11 cellular contexts compared by ENCODE assay signal in the genomic region with DNA sequence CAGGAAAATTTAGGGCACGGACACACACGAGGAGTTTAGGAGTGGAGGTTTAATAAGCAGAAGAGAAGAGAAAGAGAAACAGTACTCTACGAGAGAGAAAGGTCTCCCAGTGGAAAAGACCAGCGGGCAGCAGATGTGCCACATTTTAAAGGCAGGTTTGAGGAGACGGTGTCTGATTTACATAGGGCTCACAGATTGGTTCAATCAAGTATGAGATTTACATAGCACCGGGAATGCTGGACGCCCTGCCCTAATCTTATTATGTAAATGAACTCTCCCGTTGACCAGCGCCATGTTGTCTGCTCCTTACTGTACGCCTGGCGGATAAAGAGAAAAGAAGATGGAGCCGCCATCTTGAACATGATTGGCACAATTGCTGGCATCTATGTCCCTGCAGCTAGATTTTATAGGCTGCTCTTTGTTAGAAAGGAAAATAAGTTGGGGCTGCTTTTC. TPM values are rescaled to one million over a fixed set of nuclear protein-coding genes. Genes with fewer than 3 reads are reported as not detected.
A peak's percentile ranks its signal among the peaks of the same experiment; 100 is the strongest.
DNase-seq lines count a peak whose midpoint lies in the region; ATAC-seq and TF ChIP-seq lines count a peak whose summit lies in the region.
"Had no signal": no experiment of that assay in that cellular context is flagged by ENCODE, and none has a peak within 500 bp of the region (broad histone marks: within the 10 kb centered on the region; RNA-seq: fewer than 3 reads in every experiment).

No MANE protein-coding gene starts in this region.

- H3K27ac Mint-ChIP-seq in endothelial cell (ENCODE audit: unreplicated experiment) (peak overlapping the region; percentile 45), nephron progenitor cell (peak overlapping the region; percentile 16)
- no peak overlapping the region for H3K27ac Mint-ChIP-seq in stimulated activated naive B cell treated with anti-CD40 and anti-IgM and Interleukin-4, amounts not matched to agents 10 μg/mL and 1 μg/mL and 100 μg/mL, for 72 hours
- H3K27ac Mint-ChIP-seq: activated CD4-positive, alpha-beta memory T cell treated with anti-CD3 and anti-CD28 coated beads, Interleukin-2, amount 10 ng/mL, durations not matched to agents 7 days and 5 days; activated naive CD8-positive, alpha-beta T cell had no signal

- peak; percentile 99 for DNase-seq in DMS 273 (lab: John Stamatoyannopoulos, UW; ENCODE audit: unreplicated experiment)
- peak; percentile 93 for DNase-seq in NCI-H2227 (lab: John Stamatoyannopoulos, UW; ENCODE audit: unreplicated experiment)
- DNase-seq in endothelial cell (ENCODE audit: low spot score) = no peak
- DNase-seq in nephron progenitor cell = no peak
- DNase-seq in substantia nigra (lab: John Stamatoyannopoulos, UW) = no peak
- DNase-seq in CD1c-positive myeloid dendritic cell (ENCODE audit: extremely low spot score) = no peak
- DNase-seq in stimulated activated naive B cell treated with anti-CD40 and anti-IgM and Interleukin-4, amounts not matched to agents 10 μg/mL and 1 μg/mL and 100 μg/mL, for 72 hours = no peak
- DNase-seq: activated CD4-positive, alpha-beta memory T cell treated with anti-CD3 and anti-CD28 coated beads, Interleukin-2, amount 10 ng/mL, durations not matched to agents 7 days and 5 days; NCI-H2107 had no signal

- no peak for ATAC-seq in stimulated activated naive B cell treated with anti-CD40 and anti-IgM and Interleukin-4, amounts not matched to agents 10 μg/mL and 1 μg/mL and 100 μg/mL, for 72 hours (replicated peaks)
- ATAC-seq in HG03025 (IDR thresholded peaks at IDR 0.05; ENCODE audit: low FRiP score, unreplicated experiment) = no peak

- no peak overlapping the region for H3K27ac ChIP-seq in substantia nigra (ENCODE audit: low read depth, low read length, poor library complexity, severe bottlenecking)

- TF ChIP-seq CTCF in endothelial cell (IDR thresholded peaks at IDR 0.05; ENCODE audit: unreplicated experiment) (no peak), nephron progenitor cell (IDR thresholded peaks at IDR 0.05) (no peak)

- H3K36me3 Mint-ChIP-seq in endothelial cell (ENCODE audit: low read depth, unreplicated experiment) = no peaks in the 10 kb centered on the region
- H3K36me3 Mint-ChIP-seq in nephron progenitor cell (ENCODE audit: low read depth) = no peaks in the 10 kb centered on the region
- no peaks in the 10 kb centered on the region for H3K36me3 Mint-ChIP-seq in stimulated activated naive B cell treated with anti-CD40 and anti-IgM and Interleukin-4, amounts not matched to agents 10 μg/mL and 1 μg/mL and 100 μg/mL, for 72 hours
- H3K36me3 Mint-ChIP-seq: activated naive CD8-positive, alpha-beta T cell had no signal

- H3K27me3 Mint-ChIP-seq in endothelial cell (ENCODE audit: unreplicated experiment) = peaks cover 3% of the 10 kb centered on the region
- peaks cover 15% of the 10 kb centered on the region for H3K27me3 Mint-ChIP-seq in nephron progenitor cell (ENCODE audit: low read depth, poor library complexity)
- no peaks in the 10 kb centered on the region for H3K27me3 Mint-ChIP-seq in stimulated activated naive B cell treated with anti-CD40 and anti-IgM and Interleukin-4, amounts not matched to agents 10 μg/mL and 1 μg/mL and 100 μg/mL, for 72 hours
- H3K27me3 Mint-ChIP-seq: activated CD4-positive, alpha-beta memory T cell treated with anti-CD3 and anti-CD28 coated beads, Interleukin-2, amount 10 ng/mL, durations not matched to agents 7 days and 5 days; activated naive CD8-positive, alpha-beta T cell had no signal

- H3K9me3 Mint-ChIP-seq in endothelial cell (ENCODE audit: unreplicated experiment) (no peaks in the 10 kb centered on the region), nephron progenitor cell (no peaks in the 10 kb centered on the region)
- H3K9me3 Mint-ChIP-seq in stimulated activated naive B cell treated with anti-CD40 and anti-IgM and Interleukin-4, amounts not matched to agents 10 μg/mL and 1 μg/mL and 100 μg/mL, for 72 hours = no peaks in the 10 kb centered on the region
- H3K9me3 Mint-ChIP-seq: activated CD4-positive, alpha-beta memory T cell treated with anti-CD3 and anti-CD28 coated beads, Interleukin-2, amount 10 ng/mL, durations not matched to agents 7 days and 5 days had no signal

- H3K4me1 Mint-ChIP-seq in endothelial cell (ENCODE audit: unreplicated experiment) (peaks cover 28% of the 10 kb centered on the region), nephron progenitor cell (peaks cover 38% of the 10 kb centered on the region)
- H3K4me1 Mint-ChIP-seq in stimulated activated naive B cell treated with anti-CD40 and anti-IgM and Interleukin-4, amounts not matched to agents 10 μg/mL and 1 μg/mL and 100 μg/mL, for 72 hours = peaks cover 0 to 2% of the 10 kb centered on the region in 2 donors
- H3K4me1 Mint-ChIP-seq: activated CD4-positive, alpha-beta memory T cell treated with anti-CD3 and anti-CD28 coated beads, Interleukin-2, amount 10 ng/mL, durations not matched to agents 7 days and 5 days had no signal

- no peak overlapping the region for H3K4me3 Mint-ChIP-seq in endothelial cell (ENCODE audit: unreplicated experiment)
- no peak overlapping the region for H3K4me3 Mint-ChIP-seq in nephron progenitor cell
- no peak overlapping the region for H3K4me3 Mint-ChIP-seq in stimulated activated naive B cell treated with anti-CD40 and anti-IgM and Interleukin-4, amounts not matched to agents 10 μg/mL and 1 μg/mL and 100 μg/mL, for 72 hours
- H3K4me3 Mint-ChIP-seq: activated CD4-positive, alpha-beta memory T cell treated with anti-CD3 and anti-CD28 coated beads, Interleukin-2, amount 10 ng/mL, durations not matched to agents 7 days and 5 days; activated naive CD8-positive, alpha-beta T cell had no signal

RNA-seq across cellular contexts. Expression of a gene that starts 17.9 kb away (rescaled TPM):
- total RNA-seq in endothelial cell (ENCODE audit: unreplicated experiment) = 41.9 TPM

Comparison
In these comparisons a context has a peak if more than half of its experiments do, and no peak if none do; other contexts are left out.
1. DNase-seq: peak in DMS 273 (single experiment) and NCI-H2227 (single experiment); none in endothelial cell (single experiment), nephron progenitor cell (single experiment), substantia nigra (0 of 49), CD1c-positive myeloid dendritic cell (single experiment) and stimulated activated naive B cell treated with anti-CD40 and anti-IgM and Interleukin-4, amounts not matched to agents 10 μg/mL and 1 μg/mL and 100 μg/mL, for 72 hours (single experiment).